In genomic region chr4:183906736-183907651, GRCh38 we compare ENCODE assay signal across 11 cellular contexts. TPM values are rescaled to one million over a fixed set of nuclear protein-coding genes. Genes with fewer than 3 reads are reported as not detected.
DNase-seq lines count a peak whose midpoint lies in the region; ATAC-seq and TF ChIP-seq lines count a peak whose summit lies in the region.
"Had no signal": no experiment of that assay in that cellular context is flagged by ENCODE, and none has a peak within 500 bp of the region (broad histone marks: within the 10 kb centered on the region; RNA-seq: fewer than 3 reads in every experiment).

No MANE protein-coding gene starts in this region.

- H2BK5ac ChIP-seq in neuronal stem cell (ENCODE audit: low read length), result peak overlapping the region; percentile 87

- no peak overlapping the region for H4K8ac ChIP-seq in neuronal stem cell (ENCODE audit: low read depth, low read length)

- H3K14ac ChIP-seq in neuronal stem cell (ENCODE audit: low read length), result no peak overlapping the region

- peaks cover 2 to 29% of the 10 kb centered on the region in 2 donors for H3K4me1 ChIP-seq in neuronal stem cell (ENCODE audit: control insufficient read depth in 2 of 2, insufficient read depth in 1 of 2, low read depth in 1 of 2, low read length in 2 of 2)

- peaks cover 0 to 14% of the 10 kb centered on the region in 2 donors for H3K36me3 ChIP-seq in neuronal stem cell (replicated peaks in 1 of 2; ENCODE audit: control insufficient read depth in 2 of 2, insufficient read depth in 2 of 2, low read length in 2 of 2)

- peaks cover 11% of the 10 kb centered on the region for H3K4me1 Mint-ChIP-seq in glutamatergic neuron (ENCODE audit: low read depth, unreplicated experiment)
- H3K4me1 Mint-ChIP-seq: activated T-helper 17 cell treated with anti-CD3 and anti-CD28 coated beads, Interleukin-2, amount 50 U/mL, for 72 hours had no signal

- H3K9me3 ChIP-seq in neuronal stem cell (replicated peaks in 1 of 2; ENCODE audit: control insufficient read depth in 2 of 2, insufficient read depth in 1 of 2, low read depth in 1 of 2, low read length in 2 of 2), result peaks cover 2 to 12% of the 10 kb centered on the region in 2 donors

- H2BK120ac ChIP-seq in neuronal stem cell (ENCODE audit: low read depth, low read length), result peak overlapping the region; percentile 24

- WGBS in neuronal stem cell (ENCODE audit: extremely low coverage in 2 of 2, insufficient read length in 2 of 2, insufficient replicate concordance in 1 of 2), 2 donors, result no CpG with 5 or more reads among the region's 54 CpGs

- peak overlapping the region; percentile 4 for H2BK12ac ChIP-seq in neuronal stem cell (ENCODE audit: low read length)

- H3K9ac ChIP-seq in neuronal stem cell (ENCODE audit: low read depth, low read length, poor library complexity), result peak overlapping the region; percentile 91

- H2AFZ ChIP-seq in neuronal stem cell (ENCODE audit: low read length), result peak overlapping the region; percentile 94

- H2AK5ac ChIP-seq in neuronal stem cell (ENCODE audit: low read depth, low read length), result peak overlapping the region; percentile 86

- DNase-seq in C1 segment of cervical spinal cord (lab: John Stamatoyannopoulos, UW) (peak in 12 of 14 donors; percentile 23 to 76 (median 64)), NCI-H526 treated with DMSO at 0.1 percent for 48 hours (lab: John Stamatoyannopoulos, UW) (peak; percentile 16), glutamatergic neuron (peak; percentile 62), neuronal stem cell (ENCODE audit: low spot score) (peak; percentile 48), activated gamma-delta T cell treated with Interleukin-2 at 50 U/mL for 16 hours (no peak)
- DNase-seq in activated CD4-positive, CD25-positive, alpha-beta regulatory T cell treated with anti-CD3 and anti-CD28 coated beads, Interleukin-2, amount 50 U/mL, for 72 hours, result no peak
- DNase-seq: DND-41, naive B cell had no signal

- TF ChIP-seq CTCF in glutamatergic neuron (IDR thresholded peaks at IDR 0.05; ENCODE audit: partially characterized antibody, unreplicated experiment), result no peak

- no peaks in the 10 kb centered on the region for H3K27me3 ChIP-seq in neuronal stem cell (ENCODE audit: control insufficient read depth in 3 of 3, insufficient read depth in 3 of 3, low read depth in 1 of 3, low read length in 3 of 3)

- H3K23ac ChIP-seq in neuronal stem cell (ENCODE audit: low read depth, low read length, poor library complexity), result peak overlapping the region; percentile 25

- peak overlapping the region; percentile 76 to 93 for H3K4me3 ChIP-seq in neuronal stem cell (ENCODE audit: low read length in 2 of 2)

- peak overlapping the region; percentile 95 for H2BK15ac ChIP-seq in neuronal stem cell (ENCODE audit: low read length)

- H4K91ac ChIP-seq in neuronal stem cell (ENCODE audit: low read depth, low read length, poor library complexity), result no peak overlapping the region

- peak overlapping the region; percentile 95 for H3K18ac ChIP-seq in neuronal stem cell (ENCODE audit: low read length)

- peak overlapping the region; percentile 92 for H3K4me2 ChIP-seq in neuronal stem cell (ENCODE audit: insufficient read depth, low read length, poor library complexity, severe bottlenecking)

- ATAC-seq in HG02970 (IDR thresholded peaks at IDR 0.05; ENCODE audit: low FRiP score, unreplicated experiment) (no peak), HG02798 (IDR thresholded peaks at IDR 0.05; ENCODE audit: poor library complexity, unreplicated experiment) (no peak)
- ATAC-seq: activated T-helper 17 cell treated with anti-CD3 and anti-CD28 coated beads, Interleukin-2, amount 50 U/mL, for 72 hours had no signal

- H3K27ac ChIP-seq in neuronal stem cell (replicated peaks; ENCODE audit: low read length), result no peak overlapping the region

- H3K9me3 Mint-ChIP-seq in glutamatergic neuron (ENCODE audit: unreplicated experiment), result peaks cover 17% of the 10 kb centered on the region

- H3K79me1 ChIP-seq in neuronal stem cell (ENCODE audit: low read depth, low read length), result no peaks in the 10 kb centered on the region

- H3K27me3 Mint-ChIP-seq in glutamatergic neuron (ENCODE audit: unreplicated experiment), result peaks cover 6% of the 10 kb centered on the region

- H3K4ac ChIP-seq in neuronal stem cell (ENCODE audit: low read length), result no peak overlapping the region

- H3K4me3 Mint-ChIP-seq in glutamatergic neuron (ENCODE audit: unreplicated experiment), result peak overlapping the region; percentile 93
- H3K4me3 Mint-ChIP-seq: activated T-helper 17 cell treated with anti-CD3 and anti-CD28 coated beads, Interleukin-2, amount 50 U/mL, for 72 hours had no signal

- H3K36me3 Mint-ChIP-seq in glutamatergic neuron (ENCODE audit: unreplicated experiment), result peaks cover 7% of the 10 kb centered on the region

- peak overlapping the region; percentile 96 for H3K27ac Mint-ChIP-seq in glutamatergic neuron (ENCODE audit: unreplicated experiment)
- H3K27ac Mint-ChIP-seq: activated T-helper 17 cell treated with anti-CD3 and anti-CD28 coated beads, Interleukin-2, amount 50 U/mL, for 72 hours; naive B cell had no signal

RNA-seq across cellular contexts. Expression of gene STOX2, which starts 1.9 kb away (rescaled TPM):
- 26.7 TPM for total RNA-seq in glutamatergic neuron (ENCODE audit: unreplicated experiment)
- polyA plus RNA-seq in neuronal stem cell (2013, experiment 1 of 2), result 14.2 TPM
- polyA plus RNA-seq in neuronal stem cell (2013, experiment 2 of 2), result 16.3 TPM
- total RNA-seq: activated T-helper 17 cell treated with anti-CD3 and anti-CD28 coated beads, Interleukin-2, amount 50 U/mL, for 72 hours had no signal

Comparison
In these comparisons a context has a peak if more than half of its experiments do, and no peak if none do; other contexts are left out.
1. DNase-seq: peak in C1 segment of cervical spinal cord (12 of 14), NCI-H526 treated with DMSO at 0.1 percent for 48 hours (single experiment), glutamatergic neuron (single experiment) and neuronal stem cell (single experiment); none in activated gamma-delta T cell treated with Interleukin-2 at 50 U/mL for 16 hours (single experiment) and activated CD4-positive, CD25-positive, alpha-beta regulatory T cell treated with anti-CD3 and anti-CD28 coated beads, Interleukin-2, amount 50 U/mL, for 72 hours (single experiment).